Comparison of ENCODE assay signal across 21 cellular contexts in genomic region chr19:36807029-36807428, GRCh38. TPM values are rescaled to one million over a fixed set of nuclear protein-coding genes. Genes with fewer than 3 reads are reported as not detected.
DNase-seq lines count a peak whose midpoint lies in the region; ATAC-seq, FAIRE-seq and TF ChIP-seq lines count a peak whose summit lies in the region.
"Had no signal": no experiment of that assay in that cellular context is flagged by ENCODE, and none has a peak within 500 bp of the region (broad histone marks: within the 10 kb centered on the region; RNA-seq: fewer than 3 reads in every experiment).

No MANE protein-coding gene starts in this region.

- intact Hi-C loops in PC-3 (cut with micrococcal nuclease): no loop called here

- no peak overlapping the region for H3K4me3 Mint-ChIP-seq in endodermal cell
- H3K4me3 Mint-ChIP-seq: B cell; CD4-positive, alpha-beta T cell; CD8-positive, alpha-beta T cell had no signal

- no TSS peak for BruUV-seq in PC-3 (replicated peaks; lab: Mats Ljungman, UMichigan)

- POLR2A ChIA-PET in PC-3 (lab: Charles Lee; ENCODE audit: unreplicated experiment): no interaction called here

- H3K9ac ChIP-seq in endodermal cell (ENCODE audit: extremely low read depth, low read length, poor library complexity, severe bottlenecking) (no peak overlapping the region), PC-3 (ENCODE audit: low read length) (no peak overlapping the region)
- H3K9ac ChIP-seq: BLaER1 treated with 17β-estradiol and CSF1 and Interleukin-3, amounts not matched to agents 10 nM and 100 nM had no signal

- no peaks in the 10 kb centered on the region for H3K4me1 Mint-ChIP-seq in endodermal cell
- H3K4me1 Mint-ChIP-seq: B cell had no signal

- H3K9me3 Mint-ChIP-seq in endodermal cell: peaks cover 80% of the 10 kb centered on the region

- H3K9me2 ChIP-seq in PC-3 (replicated peaks; ENCODE audit: low read length): no peaks in the 10 kb centered on the region

- H3K27ac Mint-ChIP-seq in endodermal cell: no peak overlapping the region
- H3K27ac Mint-ChIP-seq: B cell; CD4-positive, alpha-beta T cell; CD8-positive, alpha-beta T cell had no signal

- DNase-seq in endodermal cell: no peak
- no peak for DNase-seq in occipital lobe (lab: John Stamatoyannopoulos, UW)
- no peak for DNase-seq in PC-3
- DNase-seq: AML-193; Caco-2; Calu3; CD4-positive, alpha-beta T cell; CD8-positive, alpha-beta T cell; DMS79 treated with DMSO at 0.1 percent for 48 hours; GDM1 had no signal

- H3K4me3 ChIP-seq in endodermal cell (ENCODE audit: low read length) (peak overlapping the region; percentile 45), PC-3 (ENCODE audit: low read length) (no peak overlapping the region)
- H3K4me3 ChIP-seq: A549; BLaER1 treated with 17β-estradiol and CSF1 and Interleukin-3, amounts not matched to agents 10 nM and 100 nM; GM12878 had no signal

- ATAC-seq in GM21360 (IDR thresholded peaks at IDR 0.05; ENCODE audit: unreplicated experiment) (no peak), PC-3 (no peak)
- ATAC-seq: A549; CD8-positive, alpha-beta T cell; GM12878 had no signal

- no peaks in the 10 kb centered on the region for H3K27me3 Mint-ChIP-seq in endodermal cell (ENCODE audit: insufficient read depth)
- H3K27me3 Mint-ChIP-seq: B cell; CD4-positive, alpha-beta T cell had no signal

- H3K27ac ChIP-seq in VCaP: peak overlapping the region; percentile 18; the same call in 1 of the 2 replicates
- no peak overlapping the region for H3K27ac ChIP-seq in endodermal cell (ENCODE audit: low read depth, low read length)
- no peak overlapping the region for H3K27ac ChIP-seq in PC-3 (ENCODE audit: low read length)
- H3K27ac ChIP-seq: 22Rv1; A549; BLaER1 treated with 17β-estradiol and CSF1 and Interleukin-3, amounts not matched to agents 10 nM and 100 nM; C4-2B had no signal

- peaks cover 90% of the 10 kb centered on the region for H3K9me3 ChIP-seq in endodermal cell (ENCODE audit: control insufficient read depth, low read length)
- peaks cover 14% of the 10 kb centered on the region; the same call in 1 of the 2 replicates for H3K9me3 ChIP-seq in PC-3 (ENCODE audit: low read length)

- no peaks in the 10 kb centered on the region for H3K4me1 ChIP-seq in endodermal cell (ENCODE audit: control insufficient read depth, insufficient read depth, low read length)
- no peaks in the 10 kb centered on the region for H3K4me1 ChIP-seq in PC-3 (ENCODE audit: insufficient read depth, low read length)
- H3K4me1 ChIP-seq: A549; BLaER1 treated with 17β-estradiol and CSF1 and Interleukin-3, amounts not matched to agents 10 nM and 100 nM; Caco-2 had no signal

- H3K36me3 ChIP-seq in endodermal cell (ENCODE audit: control insufficient read depth, insufficient read depth, low read length) (peaks cover 16% of the 10 kb centered on the region), PC-3 (ENCODE audit: low read depth, low read length) (no peaks in the 10 kb centered on the region)

- H3K79me2 ChIP-seq in PC-3 (ENCODE audit: low read length): no peaks in the 10 kb centered on the region

- no peak overlapping the region for H2AFZ ChIP-seq in PC-3 (ENCODE audit: low read length)

- no peaks in the 10 kb centered on the region for H3F3A ChIP-seq in PC-3 (ENCODE audit: low read length, unreplicated experiment)

- peak; percentile 6 for FAIRE-seq in G401.6 (lab: Jason Lieb, UNC)
- FAIRE-seq: GM12878, GM12892, GM18507 had no signal

- peaks cover 66% of the 10 kb centered on the region for H3K36me3 Mint-ChIP-seq in endodermal cell (ENCODE audit: low read depth)

- H3K4me2 ChIP-seq in PC-3 (ENCODE audit: low read length): no peak overlapping the region
- H3K4me2 ChIP-seq: A549; BLaER1 treated with 17β-estradiol and CSF1 and Interleukin-3, amounts not matched to agents 10 nM and 100 nM had no signal

- H3K27me3 ChIP-seq in endodermal cell (ENCODE audit: control insufficient read depth, insufficient read depth, low read length, poor library complexity, severe bottlenecking) (no peaks in the 10 kb centered on the region), PC-3 (ENCODE audit: low read length) (no peaks in the 10 kb centered on the region)
- H3K27me3 ChIP-seq: BLaER1 treated with 17β-estradiol and CSF1 and Interleukin-3, amounts not matched to agents 10 nM and 100 nM had no signal

- TF ChIP-seq CTCF in VCaP (conservative IDR thresholded peaks at IDR 0.05): no peak
- TF ChIP-seq CTCF in endodermal cell (conservative IDR thresholded peaks at IDR 0.05): no peak
- no peak for TF ChIP-seq CTCF in PC-3 (conservative IDR thresholded peaks at IDR 0.05; ENCODE audit: low read depth, low read length)

- CTCF ChIA-PET in PC-3 (lab: Charles Lee): no interaction called here

- H4K20me1 ChIP-seq in PC-3 (ENCODE audit: low read length): no peaks in the 10 kb centered on the region
- H4K20me1 ChIP-seq: BLaER1 treated with 17β-estradiol and CSF1 and Interleukin-3, amounts not matched to agents 10 nM and 100 nM had no signal

RNA-seq across cellular contexts. Expression of gene ZNF790, which starts 31.2 kb away (rescaled TPM):
- 10 to 100 TPM in 1 of 2 donors, 1 to 10 TPM in 1; 7.3 to 10.1 TPM for total RNA-seq in endodermal cell
- polyA plus RNA-seq in endodermal cell (2013, experiment 1 of 2): 5.4 TPM
- 4.7 TPM for polyA plus RNA-seq in endodermal cell (2013, experiment 2 of 2)
- 26.4 TPM for total RNA-seq in occipital lobe
- total RNA-seq in PC-3 (2014; rRNA removed): 0.63 and 1.2 TPM in 2 replicates

RNA-seq across cellular contexts. Expression of gene ZNF850, which starts 34.4 kb away (rescaled TPM):
- total RNA-seq in endodermal cell (10 to 100 TPM; 28.1 to 30.7 TPM), occipital lobe (7.5 TPM), PC-3 (2014; rRNA removed) (0.86 and 1.2 TPM in 2 replicates)
- 3.2 TPM for polyA plus RNA-seq in endodermal cell (2013, experiment 1 of 2)
- polyA plus RNA-seq in endodermal cell (2013, experiment 2 of 2): 4.3 TPM

RNA-seq across cellular contexts. Expression of gene ZNF345, which starts 43.6 kb away (rescaled TPM):
- 1 to 10 TPM; 7.0 to 9.2 TPM for total RNA-seq in endodermal cell
- polyA plus RNA-seq in endodermal cell (2013, experiment 1 of 2): 5.6 TPM
- 7.1 TPM for polyA plus RNA-seq in endodermal cell (2013, experiment 2 of 2)
- 17.8 TPM for total RNA-seq in occipital lobe
- 0.66 and 1.3 TPM in 2 replicates for total RNA-seq in PC-3 (2014; rRNA removed)
